2 cellular contexts compared by ENCODE assay signal in genomic region chr5:1128977-1129724, GRCh38.
TF ChIP-seq lines count a peak whose summit lies in the region.

No MANE protein-coding gene starts in this region.

TF ChIP-seq in H1, 55 proteins besides CTCF, POLR2A, EP300 and RAD21:
- TF ChIP-seq RBBP5 (IDR thresholded peaks at IDR 0.05; ENCODE audit: borderline replicate concordance, low read depth, low read length) = no peak
- TF ChIP-seq, protein P1, sequence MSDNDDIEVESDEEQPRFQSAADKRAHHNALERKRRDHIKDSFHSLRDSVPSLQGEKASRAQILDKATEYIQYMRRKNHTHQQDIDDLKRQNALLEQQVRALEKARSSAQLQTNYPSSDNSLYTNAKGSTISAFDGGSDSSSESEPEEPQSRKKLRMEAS (IDR thresholded peaks at IDR 0.05) = no peak
- no peak for TF ChIP-seq SP4 (IDR thresholded peaks at IDR 0.05; ENCODE audit: low read length)

TF ChIP-seq in GM23338, 12 proteins besides CTCF, POLR2A, EP300 and RAD21:
- no peak for TF ChIP-seq CREB1 (CRISPR knock-in tag; IDR thresholded peaks at IDR 0.05; ENCODE audit: low read depth)
TF ChIP-seq in GM23338: peak in this region for 0.
